25 cellular contexts compared by ENCODE assay signal in the genomic region with DNA sequence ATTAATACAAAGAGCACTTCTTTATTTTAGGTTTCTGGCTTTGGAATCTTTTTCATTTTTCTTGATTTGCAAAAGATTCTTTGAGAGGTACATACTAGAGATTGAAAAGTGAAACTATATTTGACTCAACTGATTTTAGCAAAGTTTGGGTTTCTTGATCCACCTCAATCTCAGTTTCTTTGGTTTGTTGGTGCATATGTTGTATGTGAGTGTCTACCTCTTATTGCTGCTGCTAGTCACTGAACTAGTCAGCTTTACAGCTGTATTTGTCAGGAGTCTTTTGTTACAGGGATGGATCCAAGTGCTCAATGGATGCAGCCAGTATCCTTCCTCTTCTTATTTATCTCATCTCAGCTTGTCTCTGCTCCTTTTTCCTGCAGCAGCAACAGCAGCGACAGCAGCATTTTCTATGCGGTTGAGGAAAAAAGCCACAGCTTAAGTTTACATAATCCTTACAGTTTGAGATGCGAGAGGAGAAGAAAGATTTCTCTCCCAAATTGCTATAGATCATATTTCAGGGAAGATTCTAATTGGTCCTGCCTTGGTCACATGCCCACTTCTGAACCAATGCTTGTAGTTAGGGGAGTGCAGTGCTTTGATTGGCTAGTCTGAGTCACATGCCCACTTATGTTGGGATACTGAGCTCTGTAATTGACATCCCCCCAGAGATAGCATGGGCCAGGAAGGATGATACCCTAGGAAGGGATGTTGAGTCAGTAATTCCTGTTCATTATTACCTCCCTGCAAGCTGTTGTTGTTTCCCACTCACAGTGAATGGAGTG. TPM values are rescaled to one million over a fixed set of nuclear protein-coding genes. Genes with fewer than 3 reads are reported as not detected.
A peak's percentile ranks its signal among the peaks of the same experiment; 100 is the strongest.
DNase-seq lines count a peak whose midpoint lies in the region; ATAC-seq and TF ChIP-seq lines count a peak whose summit lies in the region.
"Had no signal": no experiment of that assay in that cellular context is flagged by ENCODE, and none has a peak within 500 bp of the region (broad histone marks: within the 10 kb centered on the region; RNA-seq: fewer than 3 reads in every experiment).

No MANE protein-coding gene starts in this region.

- H3K27me3 ChIP-seq in A673 (replicated peaks; ENCODE audit: insufficient read depth, low read depth, low read length, poor library complexity) = no peaks in the 10 kb centered on the region
- no peaks in the 10 kb centered on the region for H3K27me3 ChIP-seq in GM23338 (ENCODE audit: insufficient read depth)
- H3K27me3 ChIP-seq in foreskin keratinocyte = no peaks in the 10 kb centered on the region
- H3K27me3 ChIP-seq: dorsolateral prefrontal cortex had no signal

- H3K4me3 ChIP-seq in A673 (ENCODE audit: low read depth, low read length, poor library complexity, severe bottlenecking) (no peak overlapping the region), GM23338 (no peak overlapping the region)
- H3K4me3 ChIP-seq: dorsolateral prefrontal cortex, prostate gland had no signal

- no peak overlapping the region for H3K27ac Mint-ChIP-seq in GM23338
- H3K27ac Mint-ChIP-seq: activated naive CD4-positive, alpha-beta T cell treated with anti-CD3 and anti-CD28 coated beads for 36 hours; H9; memory B cell; nephron; T-helper 17 cell had no signal

- no peaks in the 10 kb centered on the region for H3K9me3 Mint-ChIP-seq in GM23338
- H3K9me3 Mint-ChIP-seq: activated naive CD4-positive, alpha-beta T cell treated with anti-CD3 and anti-CD28 coated beads for 36 hours; H9; memory B cell; nephron had no signal

- H3K4me3 Mint-ChIP-seq in GM23338 = no peak overlapping the region
- H3K4me3 Mint-ChIP-seq: activated naive CD4-positive, alpha-beta T cell treated with anti-CD3 and anti-CD28 coated beads for 36 hours; H9; memory B cell; nephron; T-helper 17 cell had no signal

- POLR2A ChIA-PET in A673 (lab: Charles Lee; ENCODE audit: low non-redundant PET) = interaction anchor here (0.6 kb wide), 1 partner anchor 10 kb away, joined by 15 read pairs; a partner anchor contains a TSS

- H3K27ac ChIP-seq in A673 (ENCODE audit: low read depth, low read length, poor library complexity, severe bottlenecking) (no peak overlapping the region), GM23338 (ENCODE audit: low read depth) (no peak overlapping the region), foreskin keratinocyte (no peak overlapping the region)
- H3K27ac ChIP-seq: prostate gland had no signal

- no peaks in the 10 kb centered on the region for H3K36me3 Mint-ChIP-seq in GM23338 (ENCODE audit: low read depth)
- H3K36me3 Mint-ChIP-seq: memory B cell had no signal

- ATAC-seq in GM23338 (peak; percentile 45; the same call in 2 of the 3 replicates), HG02571 (IDR thresholded peaks at IDR 0.05; ENCODE audit: unreplicated experiment) (no peak), foreskin keratinocyte (no peak), HG03108 (IDR thresholded peaks at IDR 0.05; ENCODE audit: unreplicated experiment) (no peak)
- ATAC-seq: T-helper 17 cell had no signal

- H3K27me3 Mint-ChIP-seq in GM23338 (ENCODE audit: insufficient read depth, low read depth, poor library complexity) = peaks cover 7% of the 10 kb centered on the region
- H3K27me3 Mint-ChIP-seq: memory B cell, T-helper 17 cell had no signal

- H3K4me1 Mint-ChIP-seq in GM23338 = no peaks in the 10 kb centered on the region
- H3K4me1 Mint-ChIP-seq: memory B cell had no signal

- H3K36me3 ChIP-seq in A673 (ENCODE audit: insufficient read depth, low read length, poor library complexity, severe bottlenecking) = no peaks in the 10 kb centered on the region
- H3K36me3 ChIP-seq in GM23338 (ENCODE audit: insufficient read depth) = no peaks in the 10 kb centered on the region
- H3K36me3 ChIP-seq: prostate gland had no signal

- intact Hi-C loops in A673 (cut with micrococcal nuclease; ENCODE audit: unreplicated experiment) = no loop called here

- H3K79me2 ChIP-seq in GM23338 (replicated peaks; ENCODE audit: insufficient read depth) = no peaks in the 10 kb centered on the region

- H3K9me3 ChIP-seq in A673 (ENCODE audit: low read depth, low read length, poor library complexity, severe bottlenecking) = no peaks in the 10 kb centered on the region
- H3K9me3 ChIP-seq: prostate gland had no signal

- peaks cover 3% of the 10 kb centered on the region; the same call in 1 of the 2 replicates for H3F3A ChIP-seq in GM23338 (replicated peaks; ENCODE audit: low read depth)

- no peaks in the 10 kb centered on the region for H3K4me1 ChIP-seq in A673 (ENCODE audit: insufficient read depth, low read length, poor library complexity, severe bottlenecking)
- H3K4me1 ChIP-seq in GM23338 (ENCODE audit: insufficient read depth) = no peaks in the 10 kb centered on the region
- H3K4me1 ChIP-seq in foreskin keratinocyte = no peaks in the 10 kb centered on the region
- H3K4me1 ChIP-seq: prostate gland had no signal

- peak overlapping the region; percentile 84 for H2AFZ ChIP-seq in GM23338

- no TSS peak for BruUV-seq in A673 (replicated peaks; lab: Mats Ljungman, UMichigan)

- TF ChIP-seq CTCF in A673 (conservative IDR thresholded peaks at IDR 0.05; ENCODE audit: low read depth, low read length) (no peak), GM23338 (conservative IDR thresholded peaks at IDR 0.05; ENCODE audit: low read depth in 2 of 2) (no peak), foreskin keratinocyte (conservative IDR thresholded peaks at IDR 0.05) (no peak)

- no peaks in the 10 kb centered on the region for H3K9me2 ChIP-seq in GM23338 (ENCODE audit: insufficient read depth)

- no peaks in the 10 kb centered on the region for H4K20me1 ChIP-seq in GM23338 (replicated peaks; ENCODE audit: insufficient read depth)

- H3K4me2 ChIP-seq in GM23338 = no peak overlapping the region

- CTCF ChIA-PET in A673 (lab: Charles Lee) = interaction anchor here (0.6 kb wide), 1 partner anchor 10 kb away, joined by 4 read pairs; a partner anchor contains a TSS

- DNase-seq in A673 (ENCODE audit: low spot score) (peak; percentile 41), GM23338 (ENCODE audit: low spot score) (peak; percentile 31), RPMI7951 (ENCODE audit: low read depth) (peak; percentile 30), hepatic stellate cell (ENCODE audit: low spot score) (peak; percentile 11), foreskin keratinocyte (no peak), germinal center (ENCODE audit: low spot score) (no peak)
- DNase-seq: activated CD4-positive, alpha-beta T cell treated with anti-CD3 and anti-CD28 coated beads, Interleukin-2, amount 50 U/mL, for 4 hours; activated naive CD4-positive, alpha-beta T cell treated with anti-CD3 and anti-CD28 coated beads for 36 hours; aorta; central memory CD4-positive, alpha-beta T cell; DMS79; dorsolateral prefrontal cortex; H9; NCI-H2227 treated with DMSO at 0.1 percent for 48 hours; NCI-H748 treated with DMSO at 0.1 percent for 48 hours; OCI-M1; SHP77 treated with DMSO at 0.1 percent for 48 hours; stimulated activated naive CD4-positive, alpha-beta T cell treated with Interleukin-2 at 50 U/mL for 16 hours; T-helper 17 cell; trophoblast cell had no signal

TF ChIP-seq in GM23338, 12 proteins besides CTCF, POLR2A, EP300 and RAD21 (continues in another document):
- TF ChIP-seq CREB1 (CRISPR knock-in tag; IDR thresholded peaks at IDR 0.05; ENCODE audit: low read depth) = no peak

RNA-seq across cellular contexts. Expression of a gene that starts 10.0 kb away (rescaled TPM):
- total RNA-seq in A673 (2021) (11.9 and 13.0 TPM in 2 replicates), foreskin keratinocyte (5.9 and 6.7 TPM in 2 replicates)
- 28.9 and 32.2 TPM in 2 replicates for total RNA-seq in GM23338 (2014; rRNA removed; shearing (Covaris generic))
- polyA plus RNA-seq in GM23338 (2016; fragmentation: Nextera tagmentation; extraction: Ambion mirVana) (11.1 and 12.3 TPM in 2 replicates), foreskin keratinocyte (1.6 and 2.1 TPM in 2 replicates)
- 2.3 and 2.7 TPM in 2 replicates for total RNA-seq in RPMI7951 (2014; rRNA removed; shearing (Covaris generic))

Comparison
In these comparisons a context has a peak if more than half of its experiments do, and no peak if none do; other contexts are left out.
1. DNase-seq: peak in A673 (single experiment), GM23338 (single experiment), RPMI7951 (single experiment) and hepatic stellate cell (single experiment); none in foreskin keratinocyte (0 of 2) and germinal center (single experiment).